2 cellular contexts compared by ENCODE assay signal in the genomic region with DNA sequence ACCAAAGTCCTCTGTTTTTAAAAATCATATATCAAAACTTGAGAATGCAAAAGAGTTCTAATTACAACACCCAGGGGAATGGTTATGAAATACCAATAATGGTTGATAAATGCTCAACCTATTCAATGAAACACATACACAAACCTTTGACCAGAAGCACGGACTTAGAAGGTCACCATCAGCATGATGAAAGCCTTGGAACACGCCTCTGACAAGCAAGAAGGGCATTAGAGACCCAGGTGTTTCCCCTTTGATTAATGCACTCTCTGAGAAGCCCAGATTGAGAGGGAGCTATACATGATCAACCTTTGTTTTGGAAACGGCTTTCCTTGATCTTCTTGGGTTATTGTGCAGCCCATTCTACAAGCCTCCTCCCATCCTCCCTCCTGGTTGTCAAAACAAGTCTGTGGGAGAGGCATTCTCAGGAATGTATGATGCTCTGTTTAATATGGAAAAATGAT.
TF ChIP-seq lines count a peak whose summit lies in the region.

No MANE protein-coding gene starts in this region.

TF ChIP-seq in WTC11, 78 proteins besides CTCF, POLR2A, EP300 and RAD21 (continued from another document):
- TF ChIP-seq, protein P1, sequence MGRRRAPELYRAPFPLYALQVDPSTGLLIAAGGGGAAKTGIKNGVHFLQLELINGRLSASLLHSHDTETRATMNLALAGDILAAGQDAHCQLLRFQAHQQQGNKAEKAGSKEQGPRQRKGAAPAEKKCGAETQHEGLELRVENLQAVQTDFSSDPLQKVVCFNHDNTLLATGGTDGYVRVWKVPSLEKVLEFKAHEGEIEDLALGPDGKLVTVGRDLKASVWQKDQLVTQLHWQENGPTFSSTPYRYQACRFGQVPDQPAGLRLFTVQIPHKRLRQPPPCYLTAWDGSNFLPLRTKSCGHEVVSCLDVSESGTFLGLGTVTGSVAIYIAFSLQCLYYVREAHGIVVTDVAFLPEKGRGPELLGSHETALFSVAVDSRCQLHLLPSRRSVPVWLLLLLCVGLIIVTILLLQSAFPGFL (CRISPR knock-in tag; IDR thresholded peaks at IDR 0.05; ENCODE audit: borderline replicate concordance) = no peak
- TF ChIP-seq, protein P2, sequence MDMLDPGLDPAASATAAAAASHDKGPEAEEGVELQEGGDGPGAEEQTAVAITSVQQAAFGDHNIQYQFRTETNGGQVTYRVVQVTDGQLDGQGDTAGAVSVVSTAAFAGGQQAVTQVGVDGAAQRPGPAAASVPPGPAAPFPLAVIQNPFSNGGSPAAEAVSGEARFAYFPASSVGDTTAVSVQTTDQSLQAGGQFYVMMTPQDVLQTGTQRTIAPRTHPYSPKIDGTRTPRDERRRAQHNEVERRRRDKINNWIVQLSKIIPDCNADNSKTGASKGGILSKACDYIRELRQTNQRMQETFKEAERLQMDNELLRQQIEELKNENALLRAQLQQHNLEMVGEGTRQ (CRISPR knock-in tag; IDR thresholded peaks at IDR 0.05) = no peak
- TF ChIP-seq, protein P3, sequence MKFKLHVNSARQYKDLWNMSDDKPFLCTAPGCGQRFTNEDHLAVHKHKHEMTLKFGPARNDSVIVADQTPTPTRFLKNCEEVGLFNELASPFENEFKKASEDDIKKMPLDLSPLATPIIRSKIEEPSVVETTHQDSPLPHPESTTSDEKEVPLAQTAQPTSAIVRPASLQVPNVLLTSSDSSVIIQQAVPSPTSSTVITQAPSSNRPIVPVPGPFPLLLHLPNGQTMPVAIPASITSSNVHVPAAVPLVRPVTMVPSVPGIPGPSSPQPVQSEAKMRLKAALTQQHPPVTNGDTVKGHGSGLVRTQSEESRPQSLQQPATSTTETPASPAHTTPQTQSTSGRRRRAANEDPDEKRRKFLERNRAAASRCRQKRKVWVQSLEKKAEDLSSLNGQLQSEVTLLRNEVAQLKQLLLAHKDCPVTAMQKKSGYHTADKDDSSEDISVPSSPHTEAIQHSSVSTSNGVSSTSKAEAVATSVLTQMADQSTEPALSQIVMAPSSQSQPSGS (CRISPR knock-in tag; IDR thresholded peaks at IDR 0.05; ENCODE audit: borderline replicate concordance, low read depth) = no peak

TF ChIP-seq in SK-N-SH, 30 proteins besides CTCF, POLR2A, EP300 and RAD21 (continued from another document):
- no peak for TF ChIP-seq GABPA (IDR thresholded peaks at IDR 0.05; ENCODE audit: low read depth)
- TF ChIP-seq, protein P4, sequence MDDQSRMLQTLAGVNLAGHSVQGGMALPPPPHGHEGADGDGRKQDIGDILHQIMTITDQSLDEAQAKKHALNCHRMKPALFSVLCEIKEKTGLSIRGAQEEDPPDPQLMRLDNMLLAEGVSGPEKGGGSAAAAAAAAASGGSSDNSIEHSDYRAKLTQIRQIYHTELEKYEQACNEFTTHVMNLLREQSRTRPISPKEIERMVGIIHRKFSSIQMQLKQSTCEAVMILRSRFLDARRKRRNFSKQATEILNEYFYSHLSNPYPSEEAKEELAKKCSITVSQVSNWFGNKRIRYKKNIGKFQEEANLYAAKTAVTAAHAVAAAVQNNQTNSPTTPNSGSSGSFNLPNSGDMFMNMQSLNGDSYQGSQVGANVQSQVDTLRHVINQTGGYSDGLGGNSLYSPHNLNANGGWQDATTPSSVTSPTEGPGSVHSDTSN (IDR thresholded peaks at IDR 0.05) = no peak
